1 cellular context compared by ENCODE assay signal in genomic region chr14:99260652-99261551, GRCh38.
TF ChIP-seq lines count a peak whose summit lies in the region.

No MANE protein-coding gene starts in this region.

TF ChIP-seq in GM23338, 12 proteins besides CTCF, POLR2A, EP300 and RAD21 (continued from another document):
- no peak for TF ChIP-seq REST (IDR thresholded peaks at IDR 0.05; ENCODE audit: unreplicated experiment)
- TF ChIP-seq ZNF331 (CRISPR knock-in tag; IDR thresholded peaks at IDR 0.05; ENCODE audit: low read depth): no peak
- TF ChIP-seq JUNB (IDR thresholded peaks at IDR 0.05; ENCODE audit: unreplicated experiment): no peak
- TF ChIP-seq POLR2AphosphoS5 (IDR thresholded peaks at IDR 0.05; ENCODE audit: low read depth): no peak
